8 cellular contexts compared by ENCODE assay signal in the genomic region with DNA sequence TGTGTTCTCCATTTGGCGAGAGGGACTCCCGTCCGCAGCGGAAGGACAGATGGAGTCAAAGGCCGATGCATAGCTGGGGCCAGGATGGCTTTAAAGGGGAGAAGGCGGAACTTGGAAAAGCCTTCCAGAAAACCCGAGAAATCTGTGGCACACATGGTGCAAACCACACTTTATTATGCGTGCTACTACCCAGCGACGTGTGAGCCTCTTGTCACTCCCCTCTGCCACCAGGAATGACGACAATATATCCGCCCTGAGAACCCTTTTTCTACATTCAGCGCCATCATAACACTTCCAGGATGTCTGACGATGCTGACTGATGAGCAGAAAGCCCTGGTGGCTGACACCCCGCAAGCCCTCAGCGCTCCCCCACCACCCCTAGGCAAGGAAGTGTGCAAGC. TPM values are rescaled to one million over a fixed set of nuclear protein-coding genes. Genes with fewer than 3 reads are reported as not detected.
DNase-seq lines count a peak whose midpoint lies in the region; ATAC-seq and TF ChIP-seq lines count a peak whose summit lies in the region.
"Had no signal": no experiment of that assay in that cellular context is flagged by ENCODE, and none has a peak within 500 bp of the region (broad histone marks: within the 10 kb centered on the region; RNA-seq: fewer than 3 reads in every experiment).

No MANE protein-coding gene starts in this region.

- TF ChIP-seq CTCF in GM10266 (IDR thresholded peaks at IDR 0.05; ENCODE audit: control insufficient read depth, insufficient read depth, low read depth, missing control alignments) (no peak), parathyroid adenoma (IDR thresholded peaks at IDR 0.05) (no peak)

- peak; percentile 2 for ATAC-seq in HG03354 (IDR thresholded peaks at IDR 0.05; ENCODE audit: poor library complexity, severe bottlenecking, unreplicated experiment)
- no peak for ATAC-seq in esophagus mucosa

- H3K9ac ChIP-seq in parathyroid adenoma, result no peak overlapping the region

- peak overlapping the region; percentile 10 for H3K4me3 ChIP-seq in effector memory CD4-positive, alpha-beta T cell (ENCODE audit: insufficient read depth, low read depth, low read length, poor library complexity, severe bottlenecking)
- H3K4me3 ChIP-seq in parathyroid adenoma (ENCODE audit: low read depth, low read length), result no peak overlapping the region

- DNase-seq in GM10266 (ENCODE audit: extremely low spot score) (peak; percentile 13), HK-2 (ENCODE audit: unreplicated experiment) (no peak)
- no peak for DNase-seq in effector memory CD4-positive, alpha-beta T cell
- no peak for DNase-seq in stimulated activated CD4-positive, alpha-beta T cell treated with anti-CD3 and anti-CD28 coated beads, Interleukin-4, amount 100 ng/mL, for 24 hours
- DNase-seq: hippocampal formation had no signal

- H3K36me3 ChIP-seq in effector memory CD4-positive, alpha-beta T cell (ENCODE audit: control insufficient read depth, insufficient read depth, low read length), result no peaks in the 10 kb centered on the region
- H3K36me3 ChIP-seq in parathyroid adenoma (ENCODE audit: control insufficient read depth, insufficient read depth, low read length), result no peaks in the 10 kb centered on the region

- H3K27ac ChIP-seq in effector memory CD4-positive, alpha-beta T cell (ENCODE audit: insufficient read depth, low read length, poor library complexity, severe bottlenecking), result no peak overlapping the region
- no peak overlapping the region for H3K27ac ChIP-seq in parathyroid adenoma

- H2AFZ ChIP-seq in parathyroid adenoma, result no peak overlapping the region

- H3K4me1 ChIP-seq in effector memory CD4-positive, alpha-beta T cell (ENCODE audit: control insufficient read depth, insufficient read depth, low read length, poor library complexity, severe bottlenecking), result no peaks in the 10 kb centered on the region
- no peaks in the 10 kb centered on the region for H3K4me1 ChIP-seq in parathyroid adenoma

- no peaks in the 10 kb centered on the region for H3K79me2 ChIP-seq in parathyroid adenoma

- peak overlapping the region; percentile 44 for H3K4me2 ChIP-seq in parathyroid adenoma (ENCODE audit: low read length)

- H3K9me3 ChIP-seq in effector memory CD4-positive, alpha-beta T cell (ENCODE audit: control insufficient read depth, low read length), result no peaks in the 10 kb centered on the region
- no peaks in the 10 kb centered on the region for H3K9me3 ChIP-seq in parathyroid adenoma (ENCODE audit: control insufficient read depth, low read length)

- H3K27me3 ChIP-seq in effector memory CD4-positive, alpha-beta T cell (replicated peaks; ENCODE audit: control insufficient read depth, insufficient read depth, low read length, poor library complexity, severe bottlenecking), result peaks cover 12% of the 10 kb centered on the region
- H3K27me3 ChIP-seq in parathyroid adenoma (ENCODE audit: control insufficient read depth, insufficient read depth, low read length), result peaks cover 8% of the 10 kb centered on the region

RNA-seq across cellular contexts. Expression of gene DCHS2, which starts 0.7 kb away (rescaled TPM):
- total RNA-seq in esophagus mucosa, result 0.48 TPM

RNA-seq across cellular contexts. Expression of gene PLRG1, which starts 57.9 kb away (rescaled TPM):
- total RNA-seq in esophagus mucosa, result 77.9 TPM
